Comparison of ENCODE assay signal across 31 cellular contexts in genomic region chr11:57819272-57819979, GRCh38.
"Had no signal": no experiment of that assay in that cellular context is flagged by ENCODE, and none has a peak within 500 bp of the region (broad histone marks: within the 10 kb centered on the region; RNA-seq: fewer than 3 reads in every experiment).

No MANE protein-coding gene starts in this region.

- ATAC-seq: activated CD4-positive, CD25-positive, alpha-beta regulatory T cell treated with anti-CD3 and anti-CD28 coated beads, Interleukin-2, amount 50 U/mL, for 24 hours; esophagus mucosa; left lobe of liver; psoas muscle; T-helper 17 cell had no signal

- H3K27ac Mint-ChIP-seq: activated CD4-positive, alpha-beta memory T cell treated with anti-CD3 and anti-CD28 coated beads for 36 hours; activated CD4-positive, alpha-beta T cell treated with anti-CD3 and anti-CD28 coated beads, Interleukin-2, amount 10 ng/mL, durations not matched to agents 24 days and 14 days; activated naive CD4-positive, alpha-beta T cell treated with anti-CD3 and anti-CD28 coated beads for 36 hours; activated naive CD8-positive, alpha-beta T cell treated with anti-CD3 and anti-CD28 coated beads for 36 hours; activated T-helper 1 cell treated with anti-CD3 and anti-CD28 coated beads, Interleukin-12 subunit alpha, Interleukin-12 subunit beta, Interleukin-2, Interleukin-4 antibody, amounts not matched to agents 30 ng/mL and 10 ng/mL and 1 ng/mL, durations not matched to agents 14 hours and 24 hours and 36 hours; T-helper 17 cell; type B pancreatic cell had no signal

- H3K4me3 Mint-ChIP-seq: activated CD4-positive, alpha-beta memory T cell treated with anti-CD3 and anti-CD28 coated beads for 36 hours; activated CD4-positive, alpha-beta T cell treated with anti-CD3 and anti-CD28 coated beads, Interleukin-2, amount 10 ng/mL, durations not matched to agents 24 days and 14 days; activated naive CD4-positive, alpha-beta T cell treated with anti-CD3 and anti-CD28 coated beads for 36 hours; activated naive CD8-positive, alpha-beta T cell treated with anti-CD3 and anti-CD28 coated beads for 36 hours; activated T-helper 1 cell treated with anti-CD3 and anti-CD28 coated beads, Interleukin-12 subunit alpha, Interleukin-12 subunit beta, Interleukin-2, Interleukin-4 antibody, amounts not matched to agents 30 ng/mL and 10 ng/mL and 1 ng/mL, durations not matched to agents 14 hours and 24 hours and 36 hours; brain; nephron; T-helper 17 cell; type B pancreatic cell had no signal

- DNase-seq: activated CD4-positive, alpha-beta memory T cell treated with anti-CD3 and anti-CD28 coated beads for 36 hours; activated CD4-positive, alpha-beta T cell treated with anti-CD3 and anti-CD28 coated beads, Interleukin-2, amount 10 ng/mL, durations not matched to agents 24 days and 14 days; activated CD8-positive, alpha-beta memory T cell treated with anti-CD3 and anti-CD28 coated beads, Interleukin-2, amount 50 U/mL, for 4 hours; activated effector memory CD4-positive, alpha-beta T cell treated with anti-CD3 and anti-CD28 coated beads, Interleukin-2, amount 50 U/mL, for 16 hours; activated naive CD4-positive, alpha-beta T cell treated with anti-CD3 and anti-CD28 coated beads for 36 hours; activated naive CD8-positive, alpha-beta T cell treated with anti-CD3 and anti-CD28 coated beads for 36 hours; activated T-cell treated with anti-CD3 and anti-CD28 coated beads, Interleukin-2, amount 50 U/mL, for 1 hour; adrenal gland; aorta; caudate nucleus; foreskin fibroblast; head of caudate nucleus; hypothalamus; ovary; psoas muscle; stimulated activated CD4-positive, alpha-beta T cell treated with anti-CD3 and anti-CD28 coated beads, Interleukin-2, amount 100 ng/mL, for 48 hours; stimulated activated naive CD4-positive, alpha-beta T cell treated with Interleukin-2 at 50 U/mL for 16 hours; SW 1271; T-helper 17 cell; T1000; uterus; WERI-Rb-1 had no signal

- H3K36me3 ChIP-seq: ovary, uterus had no signal

- H3K9me3 ChIP-seq: adrenal gland, neutrophil, ovary, psoas muscle, thoracic aorta, uterus had no signal

- H3K27me3 Mint-ChIP-seq: activated naive CD8-positive, alpha-beta T cell treated with anti-CD3 and anti-CD28 coated beads for 36 hours; brain; type B pancreatic cell had no signal

- H3K9me3 Mint-ChIP-seq: activated CD4-positive, alpha-beta memory T cell treated with anti-CD3 and anti-CD28 coated beads for 36 hours; activated CD4-positive, alpha-beta T cell treated with anti-CD3 and anti-CD28 coated beads, Interleukin-2, amount 10 ng/mL, durations not matched to agents 24 days and 14 days; activated naive CD4-positive, alpha-beta T cell treated with anti-CD3 and anti-CD28 coated beads for 36 hours; activated naive CD8-positive, alpha-beta T cell treated with anti-CD3 and anti-CD28 coated beads for 36 hours; activated T-helper 1 cell treated with anti-CD3 and anti-CD28 coated beads, Interleukin-12 subunit alpha, Interleukin-12 subunit beta, Interleukin-2, Interleukin-4 antibody, amounts not matched to agents 30 ng/mL and 10 ng/mL and 1 ng/mL, durations not matched to agents 14 hours and 24 hours and 36 hours; brain; nephron; type B pancreatic cell had no signal

- H3K4me1 ChIP-seq: adrenal gland, psoas muscle, uterus had no signal

- H3K4me1 Mint-ChIP-seq: brain, nephron, T-helper 17 cell had no signal

- H3K27me3 ChIP-seq: adrenal gland, ovary, uterus had no signal

- H3K4me3 ChIP-seq: adrenal gland, ovary, psoas muscle, thoracic aorta, uterus had no signal

- H3K27ac ChIP-seq: adrenal gland, neutrophil, ovary, psoas muscle, thoracic aorta, uterus, WERI-Rb-1 had no signal
